ENCODE assay signal across 1 cellular context in genomic region chr14:92366237-92366636, GRCh38.
TF ChIP-seq lines count a peak whose summit lies in the region.

No MANE protein-coding gene starts in this region.

TF ChIP-seq in HepG2, 621 proteins besides CTCF, POLR2A, EP300 and RAD21 (continued from another document and continues in another):
- TF ChIP-seq TFAP4 (IDR thresholded peaks at IDR 0.05; ENCODE audit: borderline replicate concordance, low read depth): peak; percentile 85
- peak; percentile 60 for TF ChIP-seq ZMYM4 (CRISPR knock-in tag; IDR thresholded peaks at IDR 0.05)
- peak; percentile 75; the same call in 1 of the 2 replicates for TF ChIP-seq SIX4 (CRISPR knock-in tag; IDR thresholded peaks at IDR 0.05)
- TF ChIP-seq NR2F1 (CRISPR knock-in tag; IDR thresholded peaks at IDR 0.05): peak in 1 of 2 experiments; percentile 27; a peak in 1 of 4 replicates
- TF ChIP-seq ZFP36 (IDR thresholded peaks at IDR 0.05; ENCODE audit: borderline replicate concordance, low read depth, low read length, partially characterized antibody): no peak
- peak; percentile 58; the same call in 1 of the 2 replicates for TF ChIP-seq ATF7-NPFF (CRISPR knock-in tag; IDR thresholded peaks at IDR 0.05; ENCODE audit: low read depth)
- TF ChIP-seq SKI (IDR thresholded peaks at IDR 0.05; ENCODE audit: partially characterized antibody): peak; percentile 82
- TF ChIP-seq MED1 (CRISPR knock-in tag; IDR thresholded peaks at IDR 0.05): peak; percentile 64; the same call in 1 of the 2 replicates
- TF ChIP-seq PAXIP1 (CRISPR knock-in tag; conservative IDR thresholded peaks at IDR 0.05): peak; percentile 82
- TF ChIP-seq MEIS1 (CRISPR knock-in tag; IDR thresholded peaks at IDR 0.05; ENCODE audit: borderline replicate concordance): peak; percentile 90; the same call in 1 of the 2 replicates
- TF ChIP-seq PHF21A (CRISPR knock-in tag; IDR thresholded peaks at IDR 0.05): peak; percentile 60; the same call in 1 of the 2 replicates
- no peak for TF ChIP-seq CBX2 (IDR thresholded peaks at IDR 0.05; ENCODE audit: low read depth, low read length)
- no peak for TF ChIP-seq CBX2 (CRISPR knock-in tag; IDR thresholded peaks at IDR 0.05; ENCODE audit: low read depth)
- TF ChIP-seq UBTF (CRISPR knock-in tag; IDR thresholded peaks at IDR 0.05): peak; percentile 48; the same call in 1 of the 2 replicates
- TF ChIP-seq MIXL1 (CRISPR knock-in tag; IDR thresholded peaks at IDR 0.05): peak; percentile 56; the same call in 1 of the 2 replicates
- TF ChIP-seq ZNF234 (CRISPR knock-in tag; conservative IDR thresholded peaks at IDR 0.05): no peak
- TF ChIP-seq FOXK1 (CRISPR knock-in tag; IDR thresholded peaks at IDR 0.05; ENCODE audit: borderline replicate concordance, low read depth): peak; percentile 35; the same call in 1 of the 2 replicates
- peak; percentile 30; the same call in 1 of the 2 replicates for TF ChIP-seq SAFB2 (CRISPR knock-in tag; IDR thresholded peaks at IDR 0.05; ENCODE audit: borderline replicate concordance, low read depth)
- 0 out of 2 replicates have a peak, but pooled peaks have one; percentile 27 for TF ChIP-seq TGIF2 (CRISPR knock-in tag; IDR thresholded peaks at IDR 0.05)
- peak; percentile 52; the same call in 1 of the 2 replicates for TF ChIP-seq BORCS8-MEF2B (CRISPR knock-in tag; IDR thresholded peaks at IDR 0.05)
- peak; percentile 33; the same call in 1 of the 2 replicates for TF ChIP-seq NCOA2 (CRISPR knock-in tag; IDR thresholded peaks at IDR 0.05)
- no peak for TF ChIP-seq ERF (CRISPR knock-in tag; IDR thresholded peaks at IDR 0.05)
- peak; percentile 77; the same call in 1 of the 2 replicates for TF ChIP-seq FOXO1 (CRISPR knock-in tag; IDR thresholded peaks at IDR 0.05)
- TF ChIP-seq HMGXB4 (CRISPR knock-in tag; IDR thresholded peaks at IDR 0.05; ENCODE audit: borderline replicate concordance in 1 of 2, low read depth in 1 of 2): peak in 1 of 2 experiments; percentile 31; a peak in 1 of 4 replicates
- no peak for TF ChIP-seq TAF1 (CRISPR knock-in tag; IDR thresholded peaks at IDR 0.05)
- TF ChIP-seq ZFX (CRISPR knock-in tag; IDR thresholded peaks at IDR 0.05; ENCODE audit: low read depth): peak; percentile 36; the same call in 1 of the 2 replicates
- no peak for TF ChIP-seq ZNF772 (CRISPR knock-in tag; IDR thresholded peaks at IDR 0.05)
- peak; percentile 90 for TF ChIP-seq SALL1 (CRISPR knock-in tag; IDR thresholded peaks at IDR 0.05)
- no peak for TF ChIP-seq HOXA9 (CRISPR knock-in tag; IDR thresholded peaks at IDR 0.05; ENCODE audit: borderline replicate concordance)
- TF ChIP-seq THRA (CRISPR knock-in tag; IDR thresholded peaks at IDR 0.05; ENCODE audit: borderline replicate concordance): peak; percentile 34; the same call in 1 of the 2 replicates
- TF ChIP-seq HNF4G (IDR thresholded peaks at IDR 0.05; ENCODE audit: borderline replicate concordance, low read depth, low read length): no peak
- peak; percentile 51; the same call in 1 of the 2 replicates for TF ChIP-seq HNF4G (CRISPR knock-in tag; IDR thresholded peaks at IDR 0.05; ENCODE audit: borderline replicate concordance, low read depth)
- 0 out of 2 replicates have a peak, but pooled peaks have one; percentile 57 for TF ChIP-seq IRF2 (CRISPR knock-in tag; IDR thresholded peaks at IDR 0.05)
- peak; percentile 85 for TF ChIP-seq ZBTB7A (CRISPR knock-in tag; IDR thresholded peaks at IDR 0.05)
- TF ChIP-seq GABPB1 (CRISPR knock-in tag; IDR thresholded peaks at IDR 0.05): peak; percentile 19; the same call in 1 of the 2 replicates
- TF ChIP-seq FOXP4 (CRISPR knock-in tag; IDR thresholded peaks at IDR 0.05): 0 out of 2 replicates have a peak, but pooled peaks have one; percentile 20
- TF ChIP-seq SKIL (CRISPR knock-in tag; IDR thresholded peaks at IDR 0.05; ENCODE audit: borderline replicate concordance): 0 out of 2 replicates have a peak, but pooled peaks have one; percentile 15
- TF ChIP-seq ZNF230 (CRISPR knock-in tag; IDR thresholded peaks at IDR 0.05): 0 out of 2 replicates have a peak, but pooled peaks have one; percentile 42
- TF ChIP-seq DNMT3B (CRISPR knock-in tag; conservative IDR thresholded peaks at IDR 0.05): no peak
- peak; percentile 77; the same call in 1 of the 2 replicates for TF ChIP-seq MEIS2 (CRISPR knock-in tag; IDR thresholded peaks at IDR 0.05)
- peak; percentile 51; the same call in 1 of the 2 replicates for TF ChIP-seq ZNF317 (CRISPR knock-in tag; IDR thresholded peaks at IDR 0.05)
- TF ChIP-seq BRF2 (CRISPR knock-in tag; IDR thresholded peaks at IDR 0.05): 0 out of 2 replicates have a peak, but pooled peaks have one; percentile 34
- peak; percentile 93 for TF ChIP-seq ONECUT2 (CRISPR knock-in tag; IDR thresholded peaks at IDR 0.05)
- TF ChIP-seq REPIN1 (CRISPR knock-in tag; IDR thresholded peaks at IDR 0.05; ENCODE audit: borderline replicate concordance, low read depth): peak; percentile 62; the same call in 1 of the 2 replicates
- TF ChIP-seq ZNF350 (CRISPR knock-in tag; IDR thresholded peaks at IDR 0.05; ENCODE audit: borderline replicate concordance, low read depth): 0 out of 2 replicates have a peak, but pooled peaks have one; percentile 42
